ENCODE assay signal across 1 cellular context in genomic region chr10:119543814-119544642, GRCh38.
TF ChIP-seq lines count a peak whose summit lies in the region.

No MANE protein-coding gene starts in this region.

TF ChIP-seq in HEK293, 187 proteins besides CTCF, POLR2A, EP300 and RAD21 (continued from another document and continues in another):
- peak; percentile 87 for TF ChIP-seq ZIC2 (tag by site-specific recombination; IDR thresholded peaks at IDR 0.05)
- TF ChIP-seq ZBTB49 (tag by site-specific recombination; IDR thresholded peaks at IDR 0.05; ENCODE audit: low read depth), result no peak
- no peak for TF ChIP-seq GLIS2 (tag by site-specific recombination; IDR thresholded peaks at IDR 0.05)
- TF ChIP-seq ZNF132 (tag by site-specific recombination; IDR thresholded peaks at IDR 0.05; ENCODE audit: borderline replicate concordance), result no peak
- peak; percentile 97 for TF ChIP-seq PRDM1 (tag by site-specific recombination; IDR thresholded peaks at IDR 0.05)
- peak; percentile 91 for TF ChIP-seq ZNF341 (tag by site-specific recombination; IDR thresholded peaks at IDR 0.05; ENCODE audit: low read depth)
- no peak for TF ChIP-seq ZNF48 (tag by site-specific recombination; IDR thresholded peaks at IDR 0.05)
- TF ChIP-seq ZFP69B (tag by site-specific recombination; IDR thresholded peaks at IDR 0.05), result no peak
- no peak for TF ChIP-seq ZNF184 (tag by site-specific recombination; IDR thresholded peaks at IDR 0.05)
- peak; percentile 93 for TF ChIP-seq ZBTB20 (tag by site-specific recombination; IDR thresholded peaks at IDR 0.05)
- no peak for TF ChIP-seq ZNF223 (tag by site-specific recombination; IDR thresholded peaks at IDR 0.05)
- no peak for TF ChIP-seq ZNF830 (tag by site-specific recombination; IDR thresholded peaks at IDR 0.05; ENCODE audit: low read depth)
- TF ChIP-seq ZNF664 (tag by site-specific recombination; IDR thresholded peaks at IDR 0.05), result peak; percentile 16; the same call in 1 of the 2 replicates
- no peak for TF ChIP-seq ZNF776 (tag by site-specific recombination; IDR thresholded peaks at IDR 0.05; ENCODE audit: borderline replicate concordance)
- TF ChIP-seq ZNF623 (tag by site-specific recombination; IDR thresholded peaks at IDR 0.05), result no peak; the same call in 1 of the 2 replicates
- TF ChIP-seq ZNF2 (tag by site-specific recombination; IDR thresholded peaks at IDR 0.05), result peak; percentile 41; the same call in 1 of the 2 replicates
- TF ChIP-seq OSR2 (tag by site-specific recombination; IDR thresholded peaks at IDR 0.05), result no peak
- TF ChIP-seq ZBTB10 (tag by site-specific recombination; IDR thresholded peaks at IDR 0.05), result peak; percentile 59; the same call in 1 of the 2 replicates
- TF ChIP-seq ZNF548 (tag by site-specific recombination; IDR thresholded peaks at IDR 0.05), result no peak
- no peak for TF ChIP-seq ZNF221 (tag by site-specific recombination; IDR thresholded peaks at IDR 0.05; ENCODE audit: borderline replicate concordance)
- no peak for TF ChIP-seq ZNF513 (tag by site-specific recombination; IDR thresholded peaks at IDR 0.05)
- TF ChIP-seq ZBTB8A (tag by site-specific recombination; IDR thresholded peaks at IDR 0.05), result peak; percentile 58
- TF ChIP-seq ZNF571 (tag by site-specific recombination; IDR thresholded peaks at IDR 0.05), result no peak
- TF ChIP-seq ZNF558 (tag by site-specific recombination; IDR thresholded peaks at IDR 0.05), result peak; percentile 39; the same call in 1 of the 2 replicates
- no peak for TF ChIP-seq ELK4 (IDR thresholded peaks at IDR 0.05; ENCODE audit: borderline replicate concordance, low read depth, low read length)
- TF ChIP-seq ZNF488 (tag by site-specific recombination; IDR thresholded peaks at IDR 0.05), result no peak
- no peak; the same call in 1 of the 2 replicates for TF ChIP-seq ZNF654 (tag by site-specific recombination; IDR thresholded peaks at IDR 0.05; ENCODE audit: low read depth)
- TF ChIP-seq ZNF518A (tag by site-specific recombination; conservative IDR thresholded peaks at IDR 0.05; ENCODE audit: low read depth), result no peak
- peak; percentile 50; the same call in 1 of the 2 replicates for TF ChIP-seq ZNF362 (tag by site-specific recombination; IDR thresholded peaks at IDR 0.05)
- no peak for TF ChIP-seq ZNF146 (tag by site-specific recombination; IDR thresholded peaks at IDR 0.05)
- no peak for TF ChIP-seq BCL11B (tag by site-specific recombination; IDR thresholded peaks at IDR 0.05; ENCODE audit: low read depth)
- no peak for TF ChIP-seq ZNF157 (tag by site-specific recombination; IDR thresholded peaks at IDR 0.05)
- no peak for TF ChIP-seq ZNF529 (tag by site-specific recombination; IDR thresholded peaks at IDR 0.05; ENCODE audit: insufficient replicate concordance)
- no peak for TF ChIP-seq HOXD13 (CRISPR knock-in tag; IDR thresholded peaks at IDR 0.05; ENCODE audit: borderline replicate concordance)
- TF ChIP-seq ZBTB7A (tag by site-specific recombination; IDR thresholded peaks at IDR 0.05; ENCODE audit: low read depth), result no peak
- TF ChIP-seq GFI1B (tag by site-specific recombination; IDR thresholded peaks at IDR 0.05), result no peak
- peak; percentile 70; the same call in 1 of the 2 replicates for TF ChIP-seq ZNF660 (tag by site-specific recombination; IDR thresholded peaks at IDR 0.05)
- no peak for TF ChIP-seq ZNF544 (tag by site-specific recombination; IDR thresholded peaks at IDR 0.05)
- TF ChIP-seq BCL6B (tag by site-specific recombination; IDR thresholded peaks at IDR 0.05), result no peak
- no peak for TF ChIP-seq ZNF626 (tag by site-specific recombination; IDR thresholded peaks at IDR 0.05)
- no peak for TF ChIP-seq ZNF658 (tag by site-specific recombination; IDR thresholded peaks at IDR 0.05)
- no peak for TF ChIP-seq REPIN1 (tag by site-specific recombination; IDR thresholded peaks at IDR 0.05; ENCODE audit: low read depth)
- no peak for TF ChIP-seq ZFP41 (tag by site-specific recombination; IDR thresholded peaks at IDR 0.05; ENCODE audit: borderline replicate concordance)
- TF ChIP-seq KLF10 (tag by site-specific recombination; IDR thresholded peaks at IDR 0.05), result peak; percentile 63
- 0 out of 2 replicates have a peak, but pooled peaks have one; percentile 51 for TF ChIP-seq ZNF561 (tag by site-specific recombination; IDR thresholded peaks at IDR 0.05; ENCODE audit: borderline replicate concordance)
- TF ChIP-seq MEIS1 (CRISPR knock-in tag; IDR thresholded peaks at IDR 0.05; ENCODE audit: borderline replicate concordance), result no peak
- peak; percentile 80 for TF ChIP-seq ZBTB17 (tag by site-specific recombination; IDR thresholded peaks at IDR 0.05)
- TF ChIP-seq IKZF3 (tag by site-specific recombination; IDR thresholded peaks at IDR 0.05), result peak; percentile 80
- no peak for TF ChIP-seq ZNF311 (tag by site-specific recombination; IDR thresholded peaks at IDR 0.05; ENCODE audit: borderline replicate concordance)
- no peak for TF ChIP-seq ZNF670 (tag by site-specific recombination; IDR thresholded peaks at IDR 0.05; ENCODE audit: low read depth)
- TF ChIP-seq ZNF792 (tag by site-specific recombination; IDR thresholded peaks at IDR 0.05), result no peak
- no peak for TF ChIP-seq GLI4 (tag by site-specific recombination; IDR thresholded peaks at IDR 0.05)
- no peak for TF ChIP-seq ZNF23 (tag by site-specific recombination; IDR thresholded peaks at IDR 0.05; ENCODE audit: borderline replicate concordance)
- TF ChIP-seq ZNF175 (tag by site-specific recombination; IDR thresholded peaks at IDR 0.05), result no peak
- TF ChIP-seq ZNF155 (tag by site-specific recombination; IDR thresholded peaks at IDR 0.05), result no peak
- peak; percentile 75; the same call in 1 of the 2 replicates for TF ChIP-seq ZNF837 (tag by site-specific recombination; IDR thresholded peaks at IDR 0.05)
- no peak for TF ChIP-seq KLF16 (tag by site-specific recombination; IDR thresholded peaks at IDR 0.05)
- no peak for TF ChIP-seq ZNF530 (tag by site-specific recombination; IDR thresholded peaks at IDR 0.05; ENCODE audit: low read depth)
